Comparison of ENCODE assay signal across 20 cellular contexts in the genomic region with DNA sequence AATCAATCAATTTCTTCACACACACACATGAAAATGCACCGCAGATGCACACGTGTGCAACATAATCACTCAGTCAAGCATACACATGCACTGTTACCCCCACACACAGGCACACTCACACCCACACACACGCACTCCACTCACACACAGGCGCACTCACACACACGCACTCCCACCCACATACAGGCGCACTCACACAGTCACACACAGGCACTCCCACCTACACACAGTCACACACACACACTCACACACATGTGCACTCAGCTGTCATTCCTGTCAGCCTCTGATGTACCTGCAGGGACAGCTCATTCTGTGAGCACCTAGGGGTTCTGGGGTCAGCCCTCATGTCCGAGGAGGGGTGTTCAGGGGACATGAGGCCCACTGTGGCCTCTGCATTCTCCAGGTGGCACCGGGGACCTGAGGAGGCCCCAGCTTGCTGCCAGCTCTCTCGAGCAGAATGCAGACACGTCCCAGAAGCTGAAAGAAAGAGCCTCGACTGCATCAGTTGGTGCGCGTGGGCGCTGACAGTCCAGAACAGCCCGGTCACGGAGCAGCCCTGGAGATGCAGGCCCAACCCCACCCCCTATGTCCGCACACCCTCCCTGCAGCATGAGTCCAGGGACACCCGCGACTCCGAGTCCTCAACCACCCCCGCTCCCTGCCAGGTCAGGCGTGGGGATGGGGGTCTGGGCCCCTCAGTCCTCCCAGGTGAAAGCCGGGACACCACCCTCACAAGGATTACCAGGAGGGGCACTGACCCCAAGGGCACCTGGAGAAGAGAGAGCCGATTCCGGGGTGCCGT.
DNase-seq lines count a peak whose midpoint lies in the region; ATAC-seq and TF ChIP-seq lines count a peak whose summit lies in the region.
"Had no signal": no experiment of that assay in that cellular context is flagged by ENCODE, and none has a peak within 500 bp of the region (broad histone marks: within the 10 kb centered on the region; RNA-seq: fewer than 3 reads in every experiment).

No MANE protein-coding gene starts in this region.

- H3K4me3 ChIP-seq in BLaER1 treated with 17β-estradiol and CSF1 and Interleukin-3, amounts not matched to agents 10 nM and 100 nM = no peak overlapping the region
- H3K4me3 ChIP-seq in HEK293 (ENCODE audit: low read depth, low read length) (no peak overlapping the region), osteoblast (ENCODE audit: insufficient read depth, low read length) (no peak overlapping the region)
- H3K4me3 ChIP-seq: GM12878, GM23248 had no signal

- H3K27me3 ChIP-seq in BLaER1 treated with 17β-estradiol and CSF1 and Interleukin-3, amounts not matched to agents 10 nM and 100 nM = peaks cover 0 to 13% (median 0%) of the 10 kb centered on the region in 11 experiments; a peak in 4 of 22 replicates
- H3K27me3 ChIP-seq in osteoblast (ENCODE audit: insufficient read depth, low read length) = no peaks in the 10 kb centered on the region

- peaks cover 6% of the 10 kb centered on the region for H3K36me3 Mint-ChIP-seq in central memory CD8-positive, alpha-beta T cell (ENCODE audit: insufficient read depth)
- H3K36me3 Mint-ChIP-seq in stimulated activated memory B cell treated with anti-CD40 and anti-IgM and Interleukin-4, amounts not matched to agents 10 μg/mL and 1 μg/mL and 100 μg/mL, for 72 hours = no peaks in the 10 kb centered on the region

- H3K27ac Mint-ChIP-seq in central memory CD8-positive, alpha-beta T cell (ENCODE audit: low read depth) = no peak overlapping the region
- H3K27ac Mint-ChIP-seq in stimulated activated memory B cell treated with anti-CD40 and anti-IgM and Interleukin-4, amounts not matched to agents 10 μg/mL and 1 μg/mL and 100 μg/mL, for 72 hours = no peak overlapping the region

- H3K4me1 ChIP-seq in BLaER1 treated with 17β-estradiol and CSF1 and Interleukin-3, amounts not matched to agents 10 nM and 100 nM = peaks cover 10 to 58% (median 46%) of the 10 kb centered on the region in 10 experiments
- no peaks in the 10 kb centered on the region for H3K4me1 ChIP-seq in HEK293 (ENCODE audit: control insufficient read depth, insufficient read depth, low read length)
- no peaks in the 10 kb centered on the region for H3K4me1 ChIP-seq in osteoblast (ENCODE audit: insufficient read depth, low read length)
- H3K4me1 ChIP-seq: Caco-2 had no signal

- CTCF ChIA-PET in HEK293 (lab: Yijun Ruan, JAX) = no interaction called here

- H3K4me3 Mint-ChIP-seq in central memory CD8-positive, alpha-beta T cell = peak overlapping the region; percentile 7
- no peak overlapping the region for H3K4me3 Mint-ChIP-seq in stimulated activated memory B cell treated with anti-CD40 and anti-IgM and Interleukin-4, amounts not matched to agents 10 μg/mL and 1 μg/mL and 100 μg/mL, for 72 hours

- DNase-seq in central memory CD8-positive, alpha-beta T cell (ENCODE audit: low spot score in 2 of 2) = no peak
- no peak for DNase-seq in osteoblast (ENCODE audit: insufficient read length, low spot score, missing footprints)
- DNase-seq: ACHN, Caco-2, GF-D8, GM23248, HCEC 1CT, KG1, NCI-H1694 treated with DMSO at 0.1 percent for 48 hours, NCI-H2107, NCI-H510A, NCI-H748 treated with DMSO at 0.1 percent for 48 hours, OCI-M1, SIG-M5 had no signal

- no peaks in the 10 kb centered on the region; a peak in 1 of 22 replicates for H4K20me1 ChIP-seq in BLaER1 treated with 17β-estradiol and CSF1 and Interleukin-3, amounts not matched to agents 10 nM and 100 nM
- no peaks in the 10 kb centered on the region for H4K20me1 ChIP-seq in osteoblast (ENCODE audit: insufficient read depth, low read length)

- peak overlapping the region in 2 of 11 experiments; percentile 39 to 40; a peak in 2 of 22 replicates for H3K27ac ChIP-seq in BLaER1 treated with 17β-estradiol and CSF1 and Interleukin-3, amounts not matched to agents 10 nM and 100 nM
- H3K27ac ChIP-seq in HEK293 (ENCODE audit: extremely low read depth, low read depth, low read length) (no peak overlapping the region), osteoblast (ENCODE audit: low read depth, low read length) (no peak overlapping the region)
- H3K27ac ChIP-seq: GM23248 had no signal

- H3K36me3 ChIP-seq in BLaER1 treated with 17β-estradiol and CSF1 and Interleukin-3, amounts not matched to agents 10 nM and 100 nM = no peaks in the 10 kb centered on the region
- H3K36me3 ChIP-seq in HEK293 (ENCODE audit: control insufficient read depth in 2 of 2, insufficient read depth in 1 of 2, low read length in 2 of 2) (no peaks in the 10 kb centered on the region), osteoblast (ENCODE audit: insufficient read depth, low read length) (no peaks in the 10 kb centered on the region)

- no peak overlapping the region for H3K9ac ChIP-seq in BLaER1 treated with 17β-estradiol and CSF1 and Interleukin-3, amounts not matched to agents 10 nM and 100 nM
- H3K9ac ChIP-seq: GM23248 had no signal

- POLR2A ChIA-PET in HEK293 (lab: Yijun Ruan, JAX) = no interaction called here

- peaks cover 5% of the 10 kb centered on the region for H3K4me1 Mint-ChIP-seq in central memory CD8-positive, alpha-beta T cell
- H3K4me1 Mint-ChIP-seq in stimulated activated memory B cell treated with anti-CD40 and anti-IgM and Interleukin-4, amounts not matched to agents 10 μg/mL and 1 μg/mL and 100 μg/mL, for 72 hours = peaks cover 7% of the 10 kb centered on the region

- no peak for TF ChIP-seq CTCF in HEK293 (tag by site-specific recombination; IDR thresholded peaks at IDR 0.05)
- TF ChIP-seq CTCF in osteoblast (IDR thresholded peaks at IDR 0.05; ENCODE audit: extremely low read depth, low read depth, low read length) = no peak

- ATAC-seq in central memory CD8-positive, alpha-beta T cell (replicated peaks; ENCODE audit: extremely low read depth, poor library complexity, severe bottlenecking) = no peak
- ATAC-seq in stimulated activated memory B cell treated with anti-CD40 and anti-IgM and Interleukin-4, amounts not matched to agents 10 μg/mL and 1 μg/mL and 100 μg/mL, for 72 hours = peak; percentile 59
- ATAC-seq in GM19023 (IDR thresholded peaks at IDR 0.05; ENCODE audit: unreplicated experiment) (no peak), GM21717 (IDR thresholded peaks at IDR 0.05; ENCODE audit: unreplicated experiment) (no peak)
- ATAC-seq: GM12878 had no signal

- no peak overlapping the region for H2AFZ ChIP-seq in osteoblast (ENCODE audit: low read length)
- H2AFZ ChIP-seq: GM23248 had no signal

- H3K9me3 Mint-ChIP-seq in central memory CD8-positive, alpha-beta T cell = no peaks in the 10 kb centered on the region
- peaks cover 21% of the 10 kb centered on the region for H3K9me3 Mint-ChIP-seq in stimulated activated memory B cell treated with anti-CD40 and anti-IgM and Interleukin-4, amounts not matched to agents 10 μg/mL and 1 μg/mL and 100 μg/mL, for 72 hours

- H3K4me2 ChIP-seq in BLaER1 treated with 17β-estradiol and CSF1 and Interleukin-3, amounts not matched to agents 10 nM and 100 nM = peak overlapping the region in 7 of 11 experiments; percentile 14 to 48 (median 26); a peak in 8 of 22 replicates
- no peak overlapping the region for H3K4me2 ChIP-seq in osteoblast (ENCODE audit: insufficient read depth, low read length)

- H3K79me2 ChIP-seq in osteoblast (ENCODE audit: insufficient read depth, low read length) = no peaks in the 10 kb centered on the region

- H3K27me3 Mint-ChIP-seq in central memory CD8-positive, alpha-beta T cell = no peaks in the 10 kb centered on the region
- H3K27me3 Mint-ChIP-seq in stimulated activated memory B cell treated with anti-CD40 and anti-IgM and Interleukin-4, amounts not matched to agents 10 μg/mL and 1 μg/mL and 100 μg/mL, for 72 hours = peaks cover 29% of the 10 kb centered on the region

- H3K9me3 ChIP-seq in BLaER1 treated with 17β-estradiol and CSF1 and Interleukin-3, amounts not matched to agents 10 nM and 100 nM (replicated peaks in 1 of 11) = peaks cover 0 to 4% (median 0%) of the 10 kb centered on the region in 11 experiments; a peak in 4 of 22 replicates
- H3K9me3 ChIP-seq in HEK293 (ENCODE audit: control insufficient read depth, insufficient read depth, low read depth, low read length) = no peaks in the 10 kb centered on the region
- no peaks in the 10 kb centered on the region for H3K9me3 ChIP-seq in osteoblast (ENCODE audit: low read depth, low read length)
- H3K9me3 ChIP-seq: Caco-2 had no signal

TF ChIP-seq in HEK293, 187 proteins besides CTCF, POLR2A, EP300 and RAD21:
- TF ChIP-seq ZNF600 (tag by site-specific recombination; IDR thresholded peaks at IDR 0.05) (0 out of 2 replicates have a peak, but pooled peaks have one; percentile 18), EGR2 (tag by site-specific recombination; IDR thresholded peaks at IDR 0.05; ENCODE audit: low read depth) (peak; percentile 90), ZNF560 (tag by site-specific recombination; IDR thresholded peaks at IDR 0.05; ENCODE audit: borderline replicate concordance) (no peak), ZNF514 (tag by site-specific recombination; IDR thresholded peaks at IDR 0.05) (no peak), KLF9 (tag by site-specific recombination; IDR thresholded peaks at IDR 0.05; ENCODE audit: low read depth) (no peak), ZIC2 (tag by site-specific recombination; IDR thresholded peaks at IDR 0.05) (no peak), WT1 (tag by site-specific recombination; IDR thresholded peaks at IDR 0.05) (no peak), ZNF16 (tag by site-specific recombination; IDR thresholded peaks at IDR 0.05; ENCODE audit: low read depth) (no peak), ZNF585B (tag by site-specific recombination; IDR thresholded peaks at IDR 0.05) (no peak), SP2 (tag by site-specific recombination; IDR thresholded peaks at IDR 0.05) (no peak), ZNF341 (tag by site-specific recombination; IDR thresholded peaks at IDR 0.05; ENCODE audit: low read depth) (no peak), ZFHX2 (tag by site-specific recombination; conservative IDR thresholded peaks at IDR 0.05) (peak; percentile 92)
